ENCODE assay signal across 1 cellular context in the genomic region with DNA sequence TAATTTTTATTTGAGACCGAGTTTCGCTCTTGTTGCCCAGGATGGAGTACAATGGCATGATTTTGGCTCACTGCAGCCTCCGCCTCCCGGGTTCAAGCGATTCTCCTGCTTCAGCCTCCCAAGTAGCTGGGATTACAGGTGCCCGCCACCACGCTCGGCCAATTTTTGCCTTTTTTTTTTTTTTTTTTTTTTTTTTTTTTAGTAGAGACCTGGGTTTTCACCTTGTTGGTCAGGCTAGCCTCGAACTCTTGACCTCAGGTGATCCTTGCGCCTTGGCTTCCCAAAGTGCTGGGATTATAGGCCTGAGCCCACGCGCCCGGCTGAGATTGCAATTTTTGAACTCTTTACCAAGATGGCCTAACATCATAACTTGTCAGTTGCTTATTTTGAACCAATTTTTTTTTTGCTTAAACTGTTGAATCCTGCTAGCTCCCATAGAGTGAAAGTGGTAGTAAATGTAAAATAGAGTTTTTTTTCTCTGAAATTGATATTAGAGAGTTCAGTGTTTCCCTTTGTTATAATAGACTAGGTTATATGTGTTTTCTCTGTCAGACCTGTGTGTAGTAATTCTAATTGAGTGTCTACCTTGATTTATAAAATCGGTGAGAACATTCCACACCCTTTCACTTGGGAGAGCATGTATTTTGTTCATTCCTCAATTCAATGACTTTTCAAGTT.
TF ChIP-seq lines count a peak whose summit lies in the region.

No MANE protein-coding gene starts in this region.

TF ChIP-seq in HEK293, 187 proteins besides CTCF, POLR2A, EP300 and RAD21 (continued from another document):
- TF ChIP-seq, protein P1, sequence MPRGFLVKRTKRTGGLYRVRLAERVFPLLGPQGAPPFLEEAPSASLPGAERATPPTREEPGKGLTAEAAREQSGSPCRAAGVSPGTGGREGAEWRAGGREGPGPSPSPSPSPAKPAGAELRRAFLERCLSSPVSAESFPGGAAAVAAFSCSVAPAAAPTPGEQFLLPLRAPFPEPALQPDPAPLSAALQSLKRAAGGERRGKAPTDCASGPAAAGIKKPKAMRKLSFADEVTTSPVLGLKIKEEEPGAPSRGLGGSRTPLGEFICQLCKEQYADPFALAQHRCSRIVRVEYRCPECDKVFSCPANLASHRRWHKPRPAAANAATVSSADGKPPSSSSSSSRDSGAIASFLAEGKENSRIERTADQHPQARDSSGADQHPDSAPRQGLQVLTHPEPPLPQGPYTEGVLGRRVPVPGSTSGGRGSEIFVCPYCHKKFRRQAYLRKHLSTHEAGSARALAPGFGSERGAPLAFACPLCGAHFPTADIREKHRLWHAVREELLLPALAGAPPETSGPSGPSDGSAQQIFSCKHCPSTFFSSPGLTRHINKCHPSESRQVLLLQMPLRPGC (tag by site-specific recombination; IDR thresholded peaks at IDR 0.05), result no peak
- TF ChIP-seq ZNF580 (tag by site-specific recombination; IDR thresholded peaks at IDR 0.05) (peak; percentile 62; the same call in 1 of the 2 replicates), ZBTB21 (tag by site-specific recombination; IDR thresholded peaks at IDR 0.05) (no peak), ZSCAN4 (tag by site-specific recombination; IDR thresholded peaks at IDR 0.05) (no peak), ZBTB8A (tag by site-specific recombination; IDR thresholded peaks at IDR 0.05) (peak; percentile 48; the same call in 1 of the 2 replicates), ZNF654 (tag by site-specific recombination; IDR thresholded peaks at IDR 0.05; ENCODE audit: low read depth) (no peak)
- TF ChIP-seq, protein P2, sequence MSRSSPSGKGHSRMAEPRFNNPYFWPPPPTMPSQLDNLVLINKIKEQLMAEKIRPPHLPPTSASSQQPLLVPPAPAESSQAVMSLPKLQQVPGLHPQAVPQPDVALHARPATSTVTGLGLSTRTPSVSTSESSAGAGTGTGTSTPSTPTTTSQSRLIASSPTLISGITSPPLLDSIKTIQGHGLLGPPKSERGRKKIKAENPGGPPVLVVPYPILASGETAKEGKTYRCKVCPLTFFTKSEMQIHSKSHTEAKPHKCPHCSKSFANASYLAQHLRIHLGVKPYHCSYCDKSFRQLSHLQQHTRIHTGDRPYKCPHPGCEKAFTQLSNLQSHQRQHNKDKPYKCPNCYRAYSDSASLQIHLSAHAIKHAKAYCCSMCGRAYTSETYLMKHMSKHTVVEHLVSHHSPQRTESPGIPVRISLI (tag by site-specific recombination; IDR thresholded peaks at IDR 0.05), result peak; percentile 83
- TF ChIP-seq, protein P3, sequence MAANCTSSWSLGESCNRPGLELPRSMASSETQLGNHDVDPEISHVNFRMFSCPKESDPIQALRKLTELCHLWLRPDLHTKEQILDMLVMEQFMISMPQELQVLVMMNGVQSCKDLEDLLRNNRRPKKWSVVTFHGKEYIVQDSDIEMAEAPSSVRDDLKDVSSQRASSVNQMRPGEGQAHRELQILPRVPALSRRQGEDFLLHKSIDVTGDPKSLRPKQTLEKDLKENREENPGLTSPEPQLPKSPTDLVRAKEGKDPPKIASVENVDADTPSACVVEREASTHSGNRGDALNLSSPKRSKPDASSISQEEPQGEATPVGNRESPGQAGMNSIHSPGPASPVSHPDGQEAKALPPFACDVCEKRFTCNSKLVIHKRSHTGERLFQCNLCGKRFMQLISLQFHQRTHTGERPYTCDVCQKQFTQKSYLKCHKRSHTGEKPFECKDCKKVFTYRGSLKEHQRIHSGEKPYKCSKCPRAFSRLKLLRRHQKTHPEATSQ (tag by site-specific recombination; IDR thresholded peaks at IDR 0.05), result no peak
- TF ChIP-seq, protein P4, sequence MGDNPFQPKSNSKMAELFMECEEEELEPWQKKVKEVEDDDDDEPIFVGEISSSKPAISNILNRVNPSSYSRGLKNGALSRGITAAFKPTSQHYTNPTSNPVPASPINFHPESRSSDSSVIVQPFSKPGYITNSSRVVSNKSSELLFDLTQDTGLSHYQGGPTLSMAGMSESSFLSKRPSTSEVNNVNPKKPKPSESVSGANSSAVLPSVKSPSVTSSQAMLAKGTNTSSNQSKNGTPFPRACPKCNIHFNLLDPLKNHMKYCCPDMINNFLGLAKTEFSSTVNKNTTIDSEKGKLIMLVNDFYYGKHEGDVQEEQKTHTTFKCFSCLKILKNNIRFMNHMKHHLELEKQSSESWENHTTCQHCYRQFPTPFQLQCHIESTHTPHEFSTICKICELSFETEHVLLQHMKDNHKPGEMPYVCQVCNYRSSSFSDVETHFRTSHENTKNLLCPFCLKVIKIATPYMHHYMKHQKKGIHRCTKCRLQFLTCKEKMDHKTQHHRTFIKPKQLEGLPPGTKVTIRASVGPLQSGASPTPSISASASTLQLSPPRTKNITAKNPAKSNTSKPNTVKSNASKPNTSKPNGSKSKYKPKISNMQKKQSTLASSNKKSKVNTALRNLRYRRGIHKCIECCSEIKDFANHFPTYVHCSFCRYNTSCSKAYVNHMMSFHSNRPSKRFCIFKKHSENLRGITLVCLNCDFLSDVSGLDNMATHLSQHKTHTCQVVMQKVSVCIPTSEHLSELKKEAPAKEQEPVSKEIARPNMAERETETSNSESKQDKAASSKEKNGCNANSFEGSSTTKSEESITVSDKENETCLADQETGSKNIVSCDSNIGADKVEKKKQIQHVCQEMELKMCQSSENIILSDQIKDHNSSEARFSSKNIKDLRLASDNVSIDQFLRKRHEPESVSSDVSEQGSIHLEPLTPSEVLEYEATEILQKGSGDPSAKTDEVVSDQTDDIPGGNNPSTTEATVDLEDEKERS (tag by site-specific recombination; IDR thresholded peaks at IDR 0.05), result peak; percentile 86
